In genomic region chrX:104695593-104695992, GRCh38 we compare ENCODE assay signal across 32 cellular contexts.
A peak's percentile ranks its signal among the peaks of the same experiment; 100 is the strongest.
DNase-seq lines count a peak whose midpoint lies in the region; ATAC-seq and TF ChIP-seq lines count a peak whose summit lies in the region.
"Had no signal": no experiment of that assay in that cellular context is flagged by ENCODE, and none has a peak within 500 bp of the region (broad histone marks: within the 10 kb centered on the region; RNA-seq: fewer than 3 reads in every experiment).

No MANE protein-coding gene starts in this region.

- intact Hi-C loops in thyroid gland (cut with DNase I): no loop called here
- intact Hi-C loops in activated T-helper 2 cell treated with anti-CD3 and anti-CD28 coated beads, Interferon-gamma antibody, Interleukin-2, Interleukin-4, amounts not matched to agents 10 μg/mL and 5 μg/mL and 100 μg/mL, durations not matched to agents 14 hours and 24 hours and 36 hours (cut with micrococcal nuclease): no loop called here

- peaks cover 23% of the 10 kb centered on the region for H3K4me1 Mint-ChIP-seq in nephron
- H3K4me1 Mint-ChIP-seq in activated CD8-positive, alpha-beta memory T cell treated with anti-CD3 and anti-CD28 coated beads, Interleukin-2, amount 10 ng/mL, durations not matched to agents 7 days and 5 days: no peaks in the 10 kb centered on the region
- no peaks in the 10 kb centered on the region for H3K4me1 Mint-ChIP-seq in activated T-helper 2 cell treated with anti-CD3 and anti-CD28 coated beads, Interferon-gamma antibody, Interleukin-2, Interleukin-4, amounts not matched to agents 10 μg/mL and 5 μg/mL and 100 μg/mL, durations not matched to agents 14 hours and 24 hours and 36 hours (ENCODE audit: low read depth)
- H3K4me1 Mint-ChIP-seq: activated CD4-positive, alpha-beta T cell treated with anti-CD3 and anti-CD28 coated beads for 36 hours; activated naive CD8-positive, alpha-beta T cell treated with anti-CD3 and anti-CD28 coated beads for 36 hours had no signal

- TF ChIP-seq CTCF in nephron (IDR thresholded peaks at IDR 0.05; ENCODE audit: unreplicated experiment in 3 of 3) (no peak), thyroid gland (IDR thresholded peaks at IDR 0.05) (no peak)

- no peaks in the 10 kb centered on the region for H3K9me3 ChIP-seq in thyroid gland
- H3K9me3 ChIP-seq: breast epithelium, heart right ventricle, MG63, Peyer's patch, right atrium auricular region, suprapubic skin had no signal

- DNase-seq in thyroid gland (no peak), GM19238 (ENCODE audit: insufficient read length, low spot score) (no peak)
- DNase-seq in activated CD8-positive, alpha-beta memory T cell treated with anti-CD3 and anti-CD28 coated beads, Interleukin-2, amount 10 ng/mL, durations not matched to agents 7 days and 5 days: no peak
- DNase-seq in activated T-helper 2 cell treated with anti-CD3 and anti-CD28 coated beads, Interferon-gamma antibody, Interleukin-2, Interleukin-4, amounts not matched to agents 10 μg/mL and 5 μg/mL and 100 μg/mL, durations not matched to agents 14 hours and 24 hours and 36 hours (ENCODE audit: low spot score): no peak
- DNase-seq: activated CD4-positive, alpha-beta T cell treated with anti-CD3 and anti-CD28 coated beads for 36 hours; activated effector memory CD4-positive, alpha-beta T cell treated with Interleukin-2 at 50 U/mL for 16 hours; activated naive CD8-positive, alpha-beta T cell treated with anti-CD3 and anti-CD28 coated beads for 36 hours; anterior cingulate cortex; heart right ventricle; KG1; kidney; MG63; NCI-H1105 treated with DMSO at 0.1 percent for 48 hours; NCI-H2081; NCI-H2227 treated with DMSO at 0.1 percent for 48 hours; NCI-H526 treated with DMSO at 0.1 percent for 48 hours; Peyer's patch; SIG-M5; stimulated activated CD4-positive, alpha-beta T cell treated with anti-CD3 and anti-CD28 coated beads, Interleukin-1b, Interleukin-23, amount 100 ng/mL, for 48 hours; stimulated activated naive CD4-positive, alpha-beta T cell treated with Interleukin-2 at 50 U/mL for 16 hours had no signal

- WGBS in thyroid gland, 2 donors: 92 to 98% methylated on average over 9 of the region's 9 CpGs

- no peaks in the 10 kb centered on the region for H3K36me3 Mint-ChIP-seq in nephron (ENCODE audit: low read depth)
- H3K36me3 Mint-ChIP-seq in activated CD8-positive, alpha-beta memory T cell treated with anti-CD3 and anti-CD28 coated beads, Interleukin-2, amount 10 ng/mL, durations not matched to agents 7 days and 5 days: no peaks in the 10 kb centered on the region
- H3K36me3 Mint-ChIP-seq in activated T-helper 2 cell treated with anti-CD3 and anti-CD28 coated beads, Interferon-gamma antibody, Interleukin-2, Interleukin-4, amounts not matched to agents 10 μg/mL and 5 μg/mL and 100 μg/mL, durations not matched to agents 14 hours and 24 hours and 36 hours (ENCODE audit: low read depth): no peaks in the 10 kb centered on the region
- H3K36me3 Mint-ChIP-seq: activated naive CD8-positive, alpha-beta T cell treated with anti-CD3 and anti-CD28 coated beads for 36 hours; neural progenitor cell had no signal

- H3K4me3 Mint-ChIP-seq in nephron: no peak overlapping the region
- no peak overlapping the region for H3K4me3 Mint-ChIP-seq in activated CD8-positive, alpha-beta memory T cell treated with anti-CD3 and anti-CD28 coated beads, Interleukin-2, amount 10 ng/mL, durations not matched to agents 7 days and 5 days
- no peak overlapping the region for H3K4me3 Mint-ChIP-seq in activated T-helper 2 cell treated with anti-CD3 and anti-CD28 coated beads, Interferon-gamma antibody, Interleukin-2, Interleukin-4, amounts not matched to agents 10 μg/mL and 5 μg/mL and 100 μg/mL, durations not matched to agents 14 hours and 24 hours and 36 hours (ENCODE audit: low read depth)
- H3K4me3 Mint-ChIP-seq: activated CD4-positive, alpha-beta T cell treated with anti-CD3 and anti-CD28 coated beads for 36 hours; activated naive CD8-positive, alpha-beta T cell treated with anti-CD3 and anti-CD28 coated beads for 36 hours; neural progenitor cell; T-helper 2 cell treated with Interferon-gamma antibody and Interleukin-4, amounts not matched to agents 5 μg/mL and 100 μg/mL, for 36 hours had no signal

- ATAC-seq in GM18861 (IDR thresholded peaks at IDR 0.05; ENCODE audit: unreplicated experiment) (peak; percentile 58), GM21529 (IDR thresholded peaks at IDR 0.05; ENCODE audit: unreplicated experiment) (peak; percentile 65), HG03196 (IDR thresholded peaks at IDR 0.05; ENCODE audit: unreplicated experiment) (peak; percentile 58)
- ATAC-seq in activated CD8-positive, alpha-beta memory T cell treated with anti-CD3 and anti-CD28 coated beads, Interleukin-2, amount 10 ng/mL, durations not matched to agents 7 days and 5 days: no peak
- ATAC-seq: activated CD4-positive, alpha-beta T cell treated with anti-CD3 and anti-CD28 coated beads for 36 hours; heart right ventricle had no signal

- H3K27ac Mint-ChIP-seq in nephron: peak overlapping the region; percentile 10 to 68 (median 55)
- H3K27ac Mint-ChIP-seq in activated CD8-positive, alpha-beta memory T cell treated with anti-CD3 and anti-CD28 coated beads, Interleukin-2, amount 10 ng/mL, durations not matched to agents 7 days and 5 days: no peak overlapping the region
- no peak overlapping the region for H3K27ac Mint-ChIP-seq in activated T-helper 2 cell treated with anti-CD3 and anti-CD28 coated beads, Interferon-gamma antibody, Interleukin-2, Interleukin-4, amounts not matched to agents 10 μg/mL and 5 μg/mL and 100 μg/mL, durations not matched to agents 14 hours and 24 hours and 36 hours
- H3K27ac Mint-ChIP-seq: activated CD4-positive, alpha-beta T cell treated with anti-CD3 and anti-CD28 coated beads for 36 hours; activated naive CD8-positive, alpha-beta T cell treated with anti-CD3 and anti-CD28 coated beads for 36 hours; neural progenitor cell; T-helper 2 cell treated with Interferon-gamma antibody and Interleukin-4, amounts not matched to agents 5 μg/mL and 100 μg/mL, for 36 hours had no signal

- peaks cover 0 to 7% of the 10 kb centered on the region in 2 donors for H3K4me1 ChIP-seq in thyroid gland
- H3K4me1 ChIP-seq: breast epithelium, heart right ventricle, neural progenitor cell, parathyroid adenoma, Peyer's patch, right atrium auricular region, suprapubic skin had no signal

- no peak overlapping the region for H3K27ac ChIP-seq in thyroid gland
- H3K27ac ChIP-seq: breast epithelium, heart right ventricle, HL-60, neural progenitor cell, parathyroid adenoma, Peyer's patch, right atrium auricular region, suprapubic skin had no signal

- peaks cover 6% of the 10 kb centered on the region for H3K9me3 Mint-ChIP-seq in nephron
- no peaks in the 10 kb centered on the region for H3K9me3 Mint-ChIP-seq in activated CD8-positive, alpha-beta memory T cell treated with anti-CD3 and anti-CD28 coated beads, Interleukin-2, amount 10 ng/mL, durations not matched to agents 7 days and 5 days (ENCODE audit: low read depth)
- H3K9me3 Mint-ChIP-seq in activated T-helper 2 cell treated with anti-CD3 and anti-CD28 coated beads, Interferon-gamma antibody, Interleukin-2, Interleukin-4, amounts not matched to agents 10 μg/mL and 5 μg/mL and 100 μg/mL, durations not matched to agents 14 hours and 24 hours and 36 hours: no peaks in the 10 kb centered on the region
- H3K9me3 Mint-ChIP-seq: activated naive CD8-positive, alpha-beta T cell treated with anti-CD3 and anti-CD28 coated beads for 36 hours; neural progenitor cell; T-helper 2 cell treated with Interferon-gamma antibody and Interleukin-4, amounts not matched to agents 5 μg/mL and 100 μg/mL, for 36 hours had no signal

- CTCF ChIA-PET in activated CD8-positive, alpha-beta memory T cell treated with anti-CD3 and anti-CD28 coated beads, Interleukin-2, amount 10 ng/mL, durations not matched to agents 7 days and 5 days (lab: Charles Lee): no interaction called here

- TF ChIP-seq POLR2A in thyroid gland (IDR thresholded peaks at IDR 0.05): no peak

- no peaks in the 10 kb centered on the region for H3K27me3 Mint-ChIP-seq in nephron (ENCODE audit: low read depth)
- H3K27me3 Mint-ChIP-seq in activated CD8-positive, alpha-beta memory T cell treated with anti-CD3 and anti-CD28 coated beads, Interleukin-2, amount 10 ng/mL, durations not matched to agents 7 days and 5 days: no peaks in the 10 kb centered on the region
- no peaks in the 10 kb centered on the region for H3K27me3 Mint-ChIP-seq in activated T-helper 2 cell treated with anti-CD3 and anti-CD28 coated beads, Interferon-gamma antibody, Interleukin-2, Interleukin-4, amounts not matched to agents 10 μg/mL and 5 μg/mL and 100 μg/mL, durations not matched to agents 14 hours and 24 hours and 36 hours (ENCODE audit: low read depth)
- H3K27me3 Mint-ChIP-seq: activated CD4-positive, alpha-beta T cell treated with anti-CD3 and anti-CD28 coated beads for 36 hours; activated naive CD8-positive, alpha-beta T cell treated with anti-CD3 and anti-CD28 coated beads for 36 hours had no signal

- no peak overlapping the region for H3K4me3 ChIP-seq in thyroid gland (replicated peaks in 1 of 3)
- H3K4me3 ChIP-seq: breast epithelium, heart right ventricle, MG63, neural progenitor cell, Peyer's patch, right atrium auricular region, smooth muscle cell, suprapubic skin had no signal

- H3K27me3 ChIP-seq in thyroid gland: no peaks in the 10 kb centered on the region
- H3K27me3 ChIP-seq: MG63, neural progenitor cell, Peyer's patch, right atrium auricular region, suprapubic skin had no signal

- no peaks in the 10 kb centered on the region for H3K36me3 ChIP-seq in thyroid gland
- H3K36me3 ChIP-seq: breast epithelium, heart right ventricle, MG63, neural progenitor cell, Peyer's patch, right atrium auricular region, suprapubic skin had no signal

Comparison
In these comparisons a context has a peak if more than half of its experiments do, and no peak if none do; other contexts are left out.
1. H3K27ac Mint-ChIP-seq: peak in nephron (3 of 3); none in activated CD8-positive, alpha-beta memory T cell treated with anti-CD3 and anti-CD28 coated beads, Interleukin-2, amount 10 ng/mL, durations not matched to agents 7 days and 5 days (single experiment) and activated T-helper 2 cell treated with anti-CD3 and anti-CD28 coated beads, Interferon-gamma antibody, Interleukin-2, Interleukin-4, amounts not matched to agents 10 μg/mL and 5 μg/mL and 100 μg/mL, durations not matched to agents 14 hours and 24 hours and 36 hours (single experiment).